18 cellular contexts compared by ENCODE assay signal in the genomic region with DNA sequence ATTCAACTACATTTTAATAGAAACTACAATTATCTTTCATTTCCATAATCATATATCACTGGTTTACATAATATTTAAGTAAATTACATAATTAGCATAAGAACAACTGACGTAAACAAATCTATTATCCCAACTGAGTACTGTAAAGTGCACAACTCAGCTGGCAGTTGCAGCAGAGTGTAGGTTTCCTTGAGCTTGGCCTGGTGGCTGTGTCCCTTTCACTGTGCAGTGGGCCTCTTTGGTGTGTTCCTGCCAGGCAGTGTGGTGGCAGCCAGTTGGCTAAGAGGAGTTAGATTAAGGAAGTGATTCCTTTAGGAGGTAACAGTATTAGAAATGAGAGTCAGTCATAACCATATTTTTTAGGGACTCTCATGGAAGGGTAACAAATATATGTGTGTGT.
"Had no signal": no experiment of that assay in that cellular context is flagged by ENCODE, and none has a peak within 500 bp of the region (broad histone marks: within the 10 kb centered on the region; RNA-seq: fewer than 3 reads in every experiment).

No MANE protein-coding gene starts in this region.

- ATAC-seq: effector memory CD8-positive, alpha-beta T cell; left lung; mucosa of descending colon; natural killer cell treated with Interleukin-12 subunit alpha and Interleukin-12 subunit beta and Interleukin-15 and Interleukin-18, amount 100 ng/mL, for 72 hours; sciatic nerve; stimulated activated naive CD8-positive, alpha-beta T cell treated with anti-CD3 and anti-CD28 coated beads, Interleukin-15, amount 100 ng/mL, for 72 hours; upper lobe of right lung had no signal

- DNase-seq: dermis blood vessel endothelial cell; effector memory CD8-positive, alpha-beta T cell; immature natural killer cell; kidney; left lung; mesenchymal stem cell; mucosa of descending colon; naive B cell; stimulated activated CD4-positive, alpha-beta T cell treated with anti-CD3 and anti-CD28 coated beads, Interleukin-12 subunit alpha, Interleukin-12 subunit beta, amount 100 ng/mL, for 4 hours; stimulated activated CD4-positive, alpha-beta T cell treated with anti-CD3 and anti-CD28 coated beads, Interleukin-1b, Interleukin-23, amount 100 ng/mL, for 48 hours; stimulated activated CD4-positive, alpha-beta T cell treated with anti-CD3 and anti-CD28 coated beads, Interleukin-4, amount 100 ng/mL, for 1 hour; stimulated activated CD8-positive, alpha-beta memory T cell treated with anti-CD3 and anti-CD28 coated beads, Interleukin-4, amount 100 ng/mL, for 48 hours; stimulated activated naive CD4-positive, alpha-beta T cell; stimulated activated naive CD8-positive, alpha-beta T cell treated with anti-CD3 and anti-CD28 coated beads, Interleukin-15, amount 100 ng/mL, for 72 hours; transverse colon; upper lobe of right lung had no signal
